Comparison of ENCODE assay signal across 10 cellular contexts in genomic region chr16:48617711-48618148, GRCh38. TPM values are rescaled to one million over a fixed set of nuclear protein-coding genes. Genes with fewer than 3 reads are reported as not detected.
DNase-seq lines count a peak whose midpoint lies in the region; ATAC-seq and TF ChIP-seq lines count a peak whose summit lies in the region.
"Had no signal": no experiment of that assay in that cellular context is flagged by ENCODE, and none has a peak within 500 bp of the region (broad histone marks: within the 10 kb centered on the region; RNA-seq: fewer than 3 reads in every experiment).

No MANE protein-coding gene starts in this region.

- H3K4me1 ChIP-seq in left lung = peaks cover 22 to 75% of the 10 kb centered on the region in 2 donors
- H3K4me1 ChIP-seq: SJSA1 had no signal

- no peak overlapping the region for H3K4me3 ChIP-seq in cardiac fibroblast (replicated peaks in 1 of 2; ENCODE audit: low read depth in 2 of 2, low read length in 2 of 2)
- no peak overlapping the region for H3K4me3 ChIP-seq in left lung
- no peak overlapping the region for H3K4me3 ChIP-seq in H7 (ENCODE audit: insufficient read depth, low read depth, low read length)
- H3K4me3 ChIP-seq: SJSA1 had no signal

- TF ChIP-seq CTCF in cardiac fibroblast (IDR thresholded peaks at IDR 0.05; ENCODE audit: low read depth, low read length) = no peak
- TF ChIP-seq CTCF in left lung (IDR thresholded peaks at IDR 0.05) = no peak

- H3K27ac ChIP-seq in left lung = peak overlapping the region; percentile 42 to 60
- H3K27ac ChIP-seq: epithelial cell of prostate, SJSA1 had no signal

- no peaks in the 10 kb centered on the region for H3K27me3 ChIP-seq in left lung
- H3K27me3 ChIP-seq in H7 (ENCODE audit: control insufficient read depth, insufficient read depth, low read length) = no peaks in the 10 kb centered on the region

- no peaks in the 10 kb centered on the region for H3K9me3 ChIP-seq in left lung
- H3K9me3 ChIP-seq: SJSA1 had no signal

- ATAC-seq in left lung (peak; percentile 41), HG02642 (IDR thresholded peaks at IDR 0.05; ENCODE audit: poor library complexity, unreplicated experiment) (no peak), HG03354 (IDR thresholded peaks at IDR 0.05; ENCODE audit: poor library complexity, severe bottlenecking, unreplicated experiment) (no peak)

- DNase-seq in Ammon's horn (ENCODE audit: low spot score) (peak; percentile 57), NCI-H2029 treated with DMSO at 0.1 percent for 48 hours (lab: John Stamatoyannopoulos, UW) (peak; percentile 18), cardiac fibroblast (ENCODE audit: low read depth in 2 of 2) (peak; percentile 72 to 86), left lung (no peak), HUDEP-2 (lab: John Stamatoyannopoulos, UW; ENCODE audit: unreplicated experiment in 76 of 76) (no peak), H7 (no peak)

- intact Hi-C loops in left lung (cut with DNase I) = no loop called here

- no peaks in the 10 kb centered on the region for H3K36me3 ChIP-seq in left lung
- no peaks in the 10 kb centered on the region for H3K36me3 ChIP-seq in H7 (replicated peaks; ENCODE audit: control insufficient read depth, insufficient read depth, low read length)
- H3K36me3 ChIP-seq: SJSA1 had no signal

RNA-seq across cellular contexts. Expression of gene N4BP1, which starts 7.8 kb away (rescaled TPM):
- 10 to 100 TPM; 41.0 to 54.6 TPM for total RNA-seq in left lung
- 18.8 and 25.8 TPM in 2 replicates for total RNA-seq in H7 (2014; rRNA removed; shearing (Covaris generic))

Comparison
In these comparisons a context has a peak if more than half of its experiments do, and no peak if none do; other contexts are left out.
1. DNase-seq: peak in Ammon's horn (single experiment), NCI-H2029 treated with DMSO at 0.1 percent for 48 hours (single experiment) and cardiac fibroblast (2 of 2); none in left lung (0 of 2), HUDEP-2 (0 of 76) and H7 (single experiment).